Comparison of ENCODE assay signal across 1 cellular context in the genomic region with DNA sequence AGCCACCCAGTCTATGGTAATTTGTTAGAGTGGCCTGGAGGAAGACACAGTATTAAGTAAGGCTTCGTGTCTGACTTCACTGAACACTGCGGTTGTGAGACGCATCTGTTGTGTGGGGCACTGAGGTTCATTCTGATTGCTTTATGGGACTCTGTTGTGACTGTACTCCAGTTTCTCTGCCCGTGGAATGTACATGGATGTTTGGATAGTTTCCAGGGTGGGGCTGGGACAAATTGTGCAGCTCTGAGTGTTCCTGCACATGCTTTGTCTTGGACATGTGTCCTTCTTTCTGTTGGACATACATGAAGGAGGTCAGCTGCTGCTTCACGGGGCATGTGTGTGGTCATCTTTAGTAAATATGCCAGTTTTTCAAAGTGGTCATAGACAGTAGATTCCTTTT.
TF ChIP-seq lines count a peak whose summit lies in the region.

No MANE protein-coding gene starts in this region.

TF ChIP-seq in IMR-90, 13 proteins besides CTCF, POLR2A, EP300 and RAD21 (continued from another document):
- TF ChIP-seq, protein P1, sequence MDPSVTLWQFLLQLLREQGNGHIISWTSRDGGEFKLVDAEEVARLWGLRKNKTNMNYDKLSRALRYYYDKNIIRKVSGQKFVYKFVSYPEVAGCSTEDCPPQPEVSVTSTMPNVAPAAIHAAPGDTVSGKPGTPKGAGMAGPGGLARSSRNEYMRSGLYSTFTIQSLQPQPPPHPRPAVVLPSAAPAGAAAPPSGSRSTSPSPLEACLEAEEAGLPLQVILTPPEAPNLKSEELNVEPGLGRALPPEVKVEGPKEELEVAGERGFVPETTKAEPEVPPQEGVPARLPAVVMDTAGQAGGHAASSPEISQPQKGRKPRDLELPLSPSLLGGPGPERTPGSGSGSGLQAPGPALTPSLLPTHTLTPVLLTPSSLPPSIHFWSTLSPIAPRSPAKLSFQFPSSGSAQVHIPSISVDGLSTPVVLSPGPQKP (IDR thresholded peaks at IDR 0.05; ENCODE audit: borderline replicate concordance, low read depth, low read length) = no peak
- TF ChIP-seq MXI1 (IDR thresholded peaks at IDR 0.05; ENCODE audit: borderline replicate concordance, low read depth, low read length) (no peak), BHLHE40 (IDR thresholded peaks at IDR 0.05; ENCODE audit: low read depth, low read length) (no peak), MAZ (IDR thresholded peaks at IDR 0.05; ENCODE audit: borderline replicate concordance, low read depth, low read length) (no peak), CHD1 (IDR thresholded peaks at IDR 0.05; ENCODE audit: low read depth, low read length) (no peak)
